20 cellular contexts compared by ENCODE assay signal in the genomic region with DNA sequence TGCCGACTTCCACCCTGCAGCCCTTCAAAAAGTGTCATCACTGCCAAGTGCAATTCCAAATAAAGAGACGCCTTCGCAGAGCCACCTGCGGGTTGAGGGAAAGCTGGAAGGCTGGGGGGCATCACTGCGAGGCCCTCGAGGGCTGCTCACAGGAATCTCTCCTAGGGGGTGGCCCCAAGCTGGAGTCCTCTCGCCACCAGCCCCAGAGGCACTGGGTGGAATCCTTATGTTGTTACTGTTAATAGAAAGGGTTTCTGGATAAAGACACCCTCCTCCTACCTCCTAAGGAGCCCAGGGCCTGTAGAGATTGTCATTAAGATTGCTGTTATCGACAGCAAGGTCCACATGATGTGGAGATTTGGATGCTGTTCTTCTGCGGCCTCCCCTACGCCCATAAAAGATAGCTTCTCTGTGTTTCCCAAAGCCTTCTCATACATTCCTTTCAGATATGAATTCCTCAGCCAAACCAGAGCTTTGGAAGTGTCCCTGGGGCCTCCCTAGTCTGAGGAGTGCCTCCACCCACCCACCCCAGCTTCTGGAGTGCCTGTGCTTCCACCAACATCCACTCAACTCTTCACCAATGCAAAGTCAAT.
DNase-seq lines count a peak whose midpoint lies in the region; ATAC-seq and TF ChIP-seq lines count a peak whose summit lies in the region.
"Had no signal": no experiment of that assay in that cellular context is flagged by ENCODE, and none has a peak within 500 bp of the region (broad histone marks: within the 10 kb centered on the region; RNA-seq: fewer than 3 reads in every experiment).

No MANE protein-coding gene starts in this region.

- peaks cover under 1% of the 10 kb centered on the region for H3K4me1 Mint-ChIP-seq in osteocyte (ENCODE audit: unreplicated experiment)

- H3K9me3 Mint-ChIP-seq in osteocyte (ENCODE audit: unreplicated experiment), result no peaks in the 10 kb centered on the region
- H3K9me3 Mint-ChIP-seq: activated CD4-positive, alpha-beta T cell treated with anti-CD3 and anti-CD28 coated beads, Interleukin-2, amount 10 ng/mL, durations not matched to agents 24 days and 14 days; activated T-helper 1 cell treated with anti-CD3 and anti-CD28 coated beads, Interleukin-12 subunit alpha, Interleukin-12 subunit beta, Interleukin-2, Interleukin-4 antibody, amounts not matched to agents 30 ng/mL and 10 ng/mL and 1 ng/mL, durations not matched to agents 14 hours and 24 hours and 36 hours; CD4-positive, CD25-positive, alpha-beta regulatory T cell had no signal

- peak; percentile 35 for DNase-seq in GM03348 (ENCODE audit: low spot score)
- DNase-seq in NT2/D1 (ENCODE audit: low read depth, low spot score), result no peak
- no peak for DNase-seq in dorsolateral prefrontal cortex
- no peak for DNase-seq in osteocyte (ENCODE audit: extremely low spot score, unreplicated experiment)
- DNase-seq in NCI-H1048 (lab: John Stamatoyannopoulos, UW), result no peak
- no peak for DNase-seq in NCI-H2029 treated with DMSO at 0.1 percent for 48 hours (lab: John Stamatoyannopoulos, UW)
- DNase-seq: activated CD4-positive, alpha-beta T cell treated with anti-CD3 and anti-CD28 coated beads, Interleukin-2, amount 10 ng/mL, durations not matched to agents 24 days and 14 days; CD4-positive, CD25-positive, alpha-beta regulatory T cell; kidney glomerular epithelial cell; mammary epithelial cell; NCI-H1436 treated with DMSO at 0.1 percent for 48 hours; pancreas; PC-3; right lobe of liver; T-helper 1 cell; upper lobe of right lung had no signal

- H3K36me3 Mint-ChIP-seq in osteocyte (ENCODE audit: unreplicated experiment), result no peaks in the 10 kb centered on the region
- H3K36me3 Mint-ChIP-seq: activated naive CD8-positive, alpha-beta T cell; CD4-positive, CD25-positive, alpha-beta regulatory T cell had no signal

- intact Hi-C loops in dorsolateral prefrontal cortex (cut with DNase I), result loop anchor here (2.0 to 5.0 kb wide), 3 partner anchors 37 to 111 kb away; a partner anchor contains a TSS

- peaks cover 19% of the 10 kb centered on the region for H3K4me1 ChIP-seq in NT2/D1 (ENCODE audit: insufficient read depth, insufficient read length)
- H3K4me1 ChIP-seq: pancreas, right lobe of liver had no signal

- H3K36me3 ChIP-seq in NT2/D1 (ENCODE audit: insufficient read depth, insufficient read length, low read length), result no peaks in the 10 kb centered on the region
- H3K36me3 ChIP-seq: pancreas, right lobe of liver, upper lobe of right lung had no signal

- peak overlapping the region; percentile 45 to 96 (median 89) for H3K27ac ChIP-seq in dorsolateral prefrontal cortex
- H3K27ac ChIP-seq: pancreas, right lobe of liver, upper lobe of right lung had no signal

- ATAC-seq in GM18502 (IDR thresholded peaks at IDR 0.05; ENCODE audit: poor library complexity, unreplicated experiment), result no peak
- ATAC-seq: HCT116, pancreas, PC-3, right lobe of liver, upper lobe of right lung had no signal

- peak overlapping the region; percentile 77 for H3K27ac Mint-ChIP-seq in osteocyte (ENCODE audit: unreplicated experiment)
- H3K27ac Mint-ChIP-seq: activated CD4-positive, alpha-beta T cell treated with anti-CD3 and anti-CD28 coated beads, Interleukin-2, amount 10 ng/mL, durations not matched to agents 24 days and 14 days; activated naive CD8-positive, alpha-beta T cell had no signal

- TF ChIP-seq CTCF in dorsolateral prefrontal cortex (IDR thresholded peaks at IDR 0.05 in 54 of 56, conservative IDR thresholded peaks at IDR 0.05 in 2 of 56; ENCODE audit: low read depth in 1 of 56, partially characterized antibody in 56 of 56) (peak in 1 of 56 donors; percentile 6), osteocyte (IDR thresholded peaks at IDR 0.05) (no peak)

- H3K4me3 ChIP-seq in NT2/D1 (ENCODE audit: insufficient read length, low read depth), result no peak overlapping the region
- H3K4me3 ChIP-seq in dorsolateral prefrontal cortex, result no peak overlapping the region
- H3K4me3 ChIP-seq: pancreas, right lobe of liver, upper lobe of right lung had no signal

- H3K9me3 ChIP-seq in NT2/D1 (ENCODE audit: insufficient read depth, low read length), result peaks cover 10% of the 10 kb centered on the region; the same call in 1 of the 2 replicates
- H3K9me3 ChIP-seq: pancreas, right lobe of liver, upper lobe of right lung had no signal

- no peak overlapping the region for H3K4me3 Mint-ChIP-seq in osteocyte (ENCODE audit: unreplicated experiment)
- H3K4me3 Mint-ChIP-seq: activated CD4-positive, alpha-beta T cell treated with anti-CD3 and anti-CD28 coated beads, Interleukin-2, amount 10 ng/mL, durations not matched to agents 24 days and 14 days; activated naive CD8-positive, alpha-beta T cell; activated T-helper 1 cell treated with anti-CD3 and anti-CD28 coated beads, Interleukin-12 subunit alpha, Interleukin-12 subunit beta, Interleukin-2, Interleukin-4 antibody, amounts not matched to agents 30 ng/mL and 10 ng/mL and 1 ng/mL, durations not matched to agents 14 hours and 24 hours and 36 hours; CD4-positive, CD25-positive, alpha-beta regulatory T cell had no signal

- H3K27me3 ChIP-seq in NT2/D1 (ENCODE audit: insufficient read depth, insufficient read length) (peaks cover 35% of the 10 kb centered on the region), dorsolateral prefrontal cortex (no peaks in the 10 kb centered on the region)
- H3K27me3 ChIP-seq: pancreas, right lobe of liver, upper lobe of right lung had no signal

- H3K27me3 Mint-ChIP-seq in osteocyte (ENCODE audit: unreplicated experiment), result no peaks in the 10 kb centered on the region
- H3K27me3 Mint-ChIP-seq: activated naive CD8-positive, alpha-beta T cell; CD4-positive, CD25-positive, alpha-beta regulatory T cell had no signal

- H3K9ac ChIP-seq in NT2/D1 (ENCODE audit: insufficient read length, low read depth), result peak overlapping the region; percentile 52
